ENCODE assay signal across 19 cellular contexts in genomic region chr7:22231141-22231540, GRCh38.
"Had no signal": no experiment of that assay in that cellular context is flagged by ENCODE, and none has a peak within 500 bp of the region (broad histone marks: within the 10 kb centered on the region; RNA-seq: fewer than 3 reads in every experiment).

No MANE protein-coding gene starts in this region.

- DNase-seq: KBM-7, MV-4-11, NCI-H1048, NCI-H1105, NCI-H1417, NCI-H1436 treated with DMSO at 0.1 percent for 48 hours, NCI-H1694 treated with DMSO at 0.1 percent for 48 hours, NCI-H1930, NCI-H2081 treated with DMSO at 0.1 percent for 48 hours, NCI-H2171 treated with DMSO at 0.1 percent for 48 hours, NCI-H345, NCI-H446 treated with DMSO at 0.1 percent for 48 hours, NCI-H510A treated with DMSO at 0.1 percent for 48 hours, NCI-H526, Peyer's patch, SHP77 treated with DMSO at 0.1 percent for 48 hours, SJCRH30 had no signal

- H3K4me3 ChIP-seq: Peyer's patch, SJCRH30, SK-N-MC had no signal

- H3K36me3 ChIP-seq: Peyer's patch, SJCRH30 had no signal

- H3K4me1 ChIP-seq: Peyer's patch, SJCRH30 had no signal

- H3K27ac ChIP-seq: Peyer's patch, SJCRH30, SK-N-MC had no signal

- ATAC-seq: Right ventricle myocardium inferior had no signal

- H3K27me3 ChIP-seq: Peyer's patch had no signal

- H3K9me3 ChIP-seq: Peyer's patch, SJCRH30 had no signal
